Comparison of ENCODE assay signal across 13 cellular contexts in genomic region chr5:59079622-59080620, GRCh38.
A peak's percentile ranks its signal among the peaks of the same experiment; 100 is the strongest.
DNase-seq lines count a peak whose midpoint lies in the region; ATAC-seq and TF ChIP-seq lines count a peak whose summit lies in the region.
"Had no signal": no experiment of that assay in that cellular context is flagged by ENCODE, and none has a peak within 500 bp of the region (broad histone marks: within the 10 kb centered on the region; RNA-seq: fewer than 3 reads in every experiment).

No MANE protein-coding gene starts in this region.

- H3K27ac ChIP-seq in RWPE2 (ENCODE audit: poor library complexity, severe bottlenecking) (peak overlapping the region; percentile 58), foreskin keratinocyte (no peak overlapping the region)

- DNase-seq in DMS53 (lab: John Stamatoyannopoulos, UW), result peak; percentile 25
- DNase-seq in RWPE2 (ENCODE audit: low spot score), result peak; percentile 66
- peak; percentile 94 to 99 for DNase-seq in foreskin keratinocyte
- peak; percentile 99 for DNase-seq in non-pigmented ciliary epithelial cell (ENCODE audit: low read depth)
- no peak for DNase-seq in MV-4-11 (lab: John Stamatoyannopoulos, UW)
- DNase-seq in T-helper 9 cell, result no peak
- DNase-seq: activated T-cell treated with anti-CD3 and anti-CD28 coated beads, Interleukin-2, amount 50 U/mL, for 72 hours; DMS153; NCI-H2081 treated with DMSO at 0.1 percent for 48 hours; occipital lobe; stimulated activated naive B cell treated with anti-CD40 and anti-IgM and Interleukin-4, amounts not matched to agents 10 μg/mL and 1 μg/mL and 100 μg/mL, for 72 hours had no signal

- peaks cover 2% of the 10 kb centered on the region for H3K9me3 ChIP-seq in RWPE2 (ENCODE audit: severe bottlenecking)

- no peaks in the 10 kb centered on the region for H3K36me3 ChIP-seq in RWPE2 (ENCODE audit: low read depth)

- H3K4me1 ChIP-seq in RWPE2 (ENCODE audit: insufficient read depth, poor library complexity, severe bottlenecking) (peaks cover 14% of the 10 kb centered on the region), foreskin keratinocyte (peaks cover 5% of the 10 kb centered on the region)

- H3K4me3 ChIP-seq in RWPE2 (ENCODE audit: severe bottlenecking), result no peak overlapping the region

- no peak for TF ChIP-seq CTCF in RWPE2 (IDR thresholded peaks at IDR 0.05; ENCODE audit: poor library complexity, severe bottlenecking)
- TF ChIP-seq CTCF in foreskin keratinocyte (conservative IDR thresholded peaks at IDR 0.05), result no peak

- H3K27me3 ChIP-seq in RWPE2 (ENCODE audit: insufficient read depth, poor library complexity, severe bottlenecking) (no peaks in the 10 kb centered on the region), foreskin keratinocyte (peaks cover 10% of the 10 kb centered on the region)

- ATAC-seq in RWPE2 (ENCODE audit: low read depth) (peak; percentile 98), foreskin keratinocyte (peak; percentile 99), GM21381 (IDR thresholded peaks at IDR 0.05; ENCODE audit: unreplicated experiment) (no peak), GM19395 (IDR thresholded peaks at IDR 0.05; ENCODE audit: unreplicated experiment) (no peak)
- ATAC-seq: activated T-cell treated with anti-CD3 and anti-CD28 coated beads, Interleukin-2, amount 50 U/mL, for 72 hours; stimulated activated naive B cell treated with anti-CD40 and anti-IgM and Interleukin-4, amounts not matched to agents 10 μg/mL and 1 μg/mL and 100 μg/mL, for 72 hours had no signal

Comparison
In these comparisons a context has a peak if more than half of its experiments do, and no peak if none do; other contexts are left out.
1. DNase-seq: peak in DMS53 (single experiment), RWPE2 (single experiment), foreskin keratinocyte (2 of 2) and non-pigmented ciliary epithelial cell (single experiment); none in MV-4-11 (single experiment) and T-helper 9 cell (single experiment).
2. ATAC-seq: peak in RWPE2 (single experiment) and foreskin keratinocyte (single experiment); none in GM21381 (single experiment) and GM19395 (single experiment).